In genomic region chr17:1490643-1491405, GRCh38 we compare ENCODE assay signal across 8 cellular contexts. TPM values are rescaled to one million over a fixed set of nuclear protein-coding genes. Genes with fewer than 3 reads are reported as not detected.
DNase-seq lines count a peak whose midpoint lies in the region; ATAC-seq and TF ChIP-seq lines count a peak whose summit lies in the region.

No MANE protein-coding gene starts in this region.

- CTCF ChIA-PET in CD4-positive, alpha-beta memory T cell (lab: Charles Lee; ENCODE audit: partially characterized antibody): interaction anchor here (0.8 kb wide), 1 partner anchor 129 kb away, joined by 3 read pairs; no protein-coding TSS in a partner anchor

- H3K9me3 Mint-ChIP-seq in CD4-positive, alpha-beta memory T cell: peaks cover 0 to 4% (median 0%) of the 10 kb centered on the region in 8 donors
- H3K9me3 Mint-ChIP-seq in T-helper 1 cell treated with Interleukin-12 subunit alpha and Interleukin-12 subunit beta and Interleukin-4 antibody, amounts not matched to agents 30 μg/mL and 1 μg/mL, for 36 hours: no peaks in the 10 kb centered on the region

- intact Hi-C loops in CD4-positive, alpha-beta memory T cell (cut with micrococcal nuclease): no loop called here

- no peaks in the 10 kb centered on the region for H3K27me3 ChIP-seq in CD4-positive, alpha-beta memory T cell (ENCODE audit: insufficient read depth, low read length)
- H3K27me3 ChIP-seq in skeletal muscle satellite cell (ENCODE audit: control insufficient read depth, insufficient read depth, low read length): no peaks in the 10 kb centered on the region

- in situ Hi-C loops in astrocyte of the spinal cord (cut with HindIII; ENCODE audit: low sequenced_read_pairs): no loop called here

- H3K36me3 Mint-ChIP-seq in CD4-positive, alpha-beta memory T cell: peaks cover 2 to 15% of the 10 kb centered on the region in 2 donors
- H3K36me3 Mint-ChIP-seq in T-helper 1 cell treated with Interleukin-12 subunit alpha and Interleukin-12 subunit beta and Interleukin-4 antibody, amounts not matched to agents 30 μg/mL and 1 μg/mL, for 36 hours (ENCODE audit: low read depth): peaks cover 1% of the 10 kb centered on the region

- H3K4me1 ChIP-seq in CD4-positive, alpha-beta memory T cell (ENCODE audit: insufficient read depth, low read length): peaks cover 52% of the 10 kb centered on the region
- H3K4me1 ChIP-seq in skeletal muscle satellite cell (ENCODE audit: control insufficient read depth, insufficient read depth, low read length): peaks cover 60% of the 10 kb centered on the region

- H3K9me3 ChIP-seq in CD4-positive, alpha-beta memory T cell (ENCODE audit: control insufficient read depth in 1 of 2, low read length in 2 of 2): no peaks in the 10 kb centered on the region
- H3K9me3 ChIP-seq in skeletal muscle satellite cell (replicated peaks; ENCODE audit: low read length): no peaks in the 10 kb centered on the region

- POLR2A ChIA-PET in CD4-positive, alpha-beta memory T cell (lab: Charles Lee; ENCODE audit: partially characterized antibody): interaction anchor here (0.6 to 5.4 kb wide), 3 partner anchors 25 to 125 kb away, joined by 3 to 56 read pairs (median 7); partner anchors contain the start of gene INPP5K

- DNase-seq in CD4-positive, alpha-beta memory T cell: peak; percentile 41 to 59 (median 50)
- peak; percentile 1 for DNase-seq in KG1 (lab: John Stamatoyannopoulos, UW)
- DNase-seq in astrocyte of the spinal cord (ENCODE audit: low read depth, low spot score): peak; percentile 31

- peak overlapping the region; percentile 99 for H3K4me2 ChIP-seq in skeletal muscle satellite cell (ENCODE audit: low read length)

- peaks cover 17 to 61% (median 37%) of the 10 kb centered on the region in 4 donors for H3K4me1 Mint-ChIP-seq in CD4-positive, alpha-beta memory T cell
- H3K4me1 Mint-ChIP-seq in T-helper 1 cell treated with Interleukin-12 subunit alpha and Interleukin-12 subunit beta and Interleukin-4 antibody, amounts not matched to agents 30 μg/mL and 1 μg/mL, for 36 hours (ENCODE audit: low read depth): peaks cover 16% of the 10 kb centered on the region

- H3K9ac ChIP-seq in skeletal muscle satellite cell (ENCODE audit: low read depth, low read length): peak overlapping the region; percentile 94

- peak overlapping the region; percentile 73 to 92 (median 88) for H3K4me3 Mint-ChIP-seq in CD4-positive, alpha-beta memory T cell
- H3K4me3 Mint-ChIP-seq in T-helper 1 cell treated with Interleukin-12 subunit alpha and Interleukin-12 subunit beta and Interleukin-4 antibody, amounts not matched to agents 30 μg/mL and 1 μg/mL, for 36 hours: peak overlapping the region; percentile 86

- peak overlapping the region; percentile 58 to 85 (median 83) for H3K27ac Mint-ChIP-seq in CD4-positive, alpha-beta memory T cell
- H3K27ac Mint-ChIP-seq in T-helper 1 cell treated with Interleukin-12 subunit alpha and Interleukin-12 subunit beta and Interleukin-4 antibody, amounts not matched to agents 30 μg/mL and 1 μg/mL, for 36 hours: peak overlapping the region; percentile 23

- H3K27ac ChIP-seq in CD4-positive, alpha-beta memory T cell (ENCODE audit: low read depth, low read length): peak overlapping the region; percentile 55

- ATAC-seq in GM19463 (IDR thresholded peaks at IDR 0.05; ENCODE audit: unreplicated experiment): peak; percentile 54
- ATAC-seq in HG02973 (IDR thresholded peaks at IDR 0.05; ENCODE audit: unreplicated experiment): no peak

- no peaks in the 10 kb centered on the region for H3K27me3 Mint-ChIP-seq in CD4-positive, alpha-beta memory T cell
- no peaks in the 10 kb centered on the region for H3K27me3 Mint-ChIP-seq in T-helper 1 cell treated with Interleukin-12 subunit alpha and Interleukin-12 subunit beta and Interleukin-4 antibody, amounts not matched to agents 30 μg/mL and 1 μg/mL, for 36 hours (ENCODE audit: low read depth)

- peak overlapping the region in 1 of 2 donors; percentile 66 for H3K4me3 ChIP-seq in CD4-positive, alpha-beta memory T cell (ENCODE audit: low read length in 2 of 2)
- H3K4me3 ChIP-seq in astrocyte of the spinal cord (ENCODE audit: low read depth, low read length) (peak overlapping the region; percentile 65), iPS-11a (ENCODE audit: low read depth, low read length) (peak overlapping the region; percentile 63), skeletal muscle satellite cell (ENCODE audit: low read length) (peak overlapping the region; percentile 99)

- H3K36me3 ChIP-seq in CD4-positive, alpha-beta memory T cell (ENCODE audit: insufficient read depth, low read length): peaks cover 5% of the 10 kb centered on the region
- peaks cover 1% of the 10 kb centered on the region for H3K36me3 ChIP-seq in skeletal muscle satellite cell (ENCODE audit: insufficient read depth, low read length)

- TF ChIP-seq CTCF in astrocyte of the spinal cord (IDR thresholded peaks at IDR 0.05; ENCODE audit: low read depth, low read length): no peak

RNA-seq across cellular contexts. Expression of gene MYO1C, which starts 1.7 kb away (rescaled TPM):
- 10 to 100 TPM; 30.9 to 31.1 TPM for total RNA-seq in CD4-positive, alpha-beta memory T cell
- 10 to 100 TPM in 1 of 2 donors, 1 to 10 TPM in 1; 6.3 to 18.7 TPM for polyA plus RNA-seq in CD4-positive, alpha-beta memory T cell
- 99.4 and 114 TPM in 2 replicates for total RNA-seq in skeletal muscle satellite cell (2012; rRNA removed)

RNA-seq across cellular contexts. Expression of gene INPP5K, which starts 25.6 kb away (rescaled TPM):
- total RNA-seq in CD4-positive, alpha-beta memory T cell: 10 to 100 TPM; 73.6 to 78.5 TPM
- 100 to 1,000 TPM in 1 of 2 donors, 10 to 100 TPM in 1; 81.9 to 123 TPM for polyA plus RNA-seq in CD4-positive, alpha-beta memory T cell
- total RNA-seq in skeletal muscle satellite cell (2012; rRNA removed): 14.2 and 15.7 TPM in 2 replicates

RNA-seq across cellular contexts. Expression of gene CRK, which starts 34.8 kb away (rescaled TPM):
- total RNA-seq in CD4-positive, alpha-beta memory T cell: 10 to 100 TPM; 29.3 to 32.1 TPM
- 10 to 100 TPM; 24.2 to 25.1 TPM for polyA plus RNA-seq in CD4-positive, alpha-beta memory T cell
- total RNA-seq in skeletal muscle satellite cell (2012; rRNA removed): 83.4 and 85.0 TPM in 2 replicates
